ENCODE assay signal across 8 cellular contexts in the genomic region with DNA sequence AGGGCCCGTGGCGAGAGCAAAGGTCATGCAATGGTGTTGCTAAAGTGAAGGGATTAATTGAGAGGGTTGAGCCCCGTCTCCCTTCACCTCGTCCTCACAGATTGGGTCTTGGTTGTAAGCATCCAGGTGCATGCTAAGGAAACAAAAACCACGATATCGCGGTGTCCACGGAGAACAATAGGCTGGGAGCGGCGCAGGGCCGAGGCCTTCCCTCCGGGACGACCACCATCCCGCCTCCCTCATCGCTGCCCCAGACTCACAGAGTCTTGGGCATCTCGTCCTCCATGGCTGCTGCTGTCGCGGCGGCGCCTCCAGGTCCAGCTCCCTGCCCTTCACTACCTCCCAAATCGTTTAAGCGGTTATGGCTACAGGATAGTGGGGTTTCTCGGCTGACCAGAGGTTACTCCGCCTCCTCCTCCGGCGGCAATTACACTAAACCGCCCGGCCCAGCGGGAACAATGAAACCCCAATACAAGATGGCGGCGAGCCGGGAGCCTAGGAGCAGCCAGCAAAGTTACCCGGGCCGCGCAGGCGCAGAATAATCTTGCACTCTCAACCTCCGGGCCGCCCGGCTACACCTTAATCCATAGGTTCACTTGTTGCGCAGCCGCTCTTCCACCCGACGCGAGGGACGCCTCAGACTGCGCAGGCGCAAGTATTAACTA. TPM values are rescaled to one million over a fixed set of nuclear protein-coding genes. Genes with fewer than 3 reads are reported as not detected.
A peak's percentile ranks its signal among the peaks of the same experiment; 100 is the strongest.
DNase-seq lines count a peak whose midpoint lies in the region; ATAC-seq, FAIRE-seq and TF ChIP-seq lines count a peak whose summit lies in the region.

Gene TIA1 (minus strand): TSS at position 484 of the 665 bp plus-strand sequence. CDS start 198 bp downstream, at position 286.

- peak within 1 kb of the TSS; percentile 98 for H3K4me2 ChIP-seq in OCI-LY7 (ENCODE audit: low read length)

- peak within 1 kb of the TSS; percentile 86 for H3K27ac ChIP-seq in OCI-LY7 (ENCODE audit: low read depth, low read length, poor library complexity, severe bottlenecking)

- POLR2A ChIA-PET in OCI-LY7 (lab: Charles Lee), result interaction anchor here (1.2 to 4.0 kb wide), 5 partner anchors 8 to 57 kb away, joined by 3 to 36 read pairs (median 3); partner anchors contain the start of genes C2orf42, PCYOX1 and SNRPG

- H3K9me2 ChIP-seq in OCI-LY7 (ENCODE audit: insufficient read depth, low read length), result no peaks in the 10 kb centered on the region

- peaks cover 50% of the 10 kb centered on the region for H3K79me2 ChIP-seq in OCI-LY7 (ENCODE audit: insufficient read depth, low read depth, low read length)

- ATAC-seq in GM21526 (IDR thresholded peaks at IDR 0.05; ENCODE audit: low FRiP score, unreplicated experiment) (peak; percentile 88), mucosa of descending colon (peak; percentile 99)

- peak within 1 kb of the TSS; percentile 86 for H3K4me3 ChIP-seq in OCI-LY7 (ENCODE audit: low read depth, low read length, poor library complexity, severe bottlenecking)
- peak within 1 kb of the TSS; percentile 98 for H3K4me3 ChIP-seq in epithelial cell of esophagus (ENCODE audit: low read length)
- peak within 1 kb of the TSS; percentile 56 for H3K4me3 ChIP-seq in mucosa of descending colon

- DNase-seq in D721Med (ENCODE audit: insufficient read length, low spot score), result peak; percentile 50
- peak; percentile 90 for DNase-seq in HuH-7.5 (ENCODE audit: low spot score)
- peak; percentile 100 for DNase-seq in OCI-LY7 (ENCODE audit: low spot score)
- DNase-seq in activated T-cell treated with anti-CD3 and anti-CD28 coated beads for 1 hour (ENCODE audit: low read depth), result peak; percentile 99
- peak; percentile 98 for DNase-seq in epithelial cell of esophagus (ENCODE audit: low read depth)
- peak; percentile 98 to 99 (median 99) for DNase-seq in mucosa of descending colon
- peak; percentile 96 for DNase-seq in stimulated activated CD8-positive, alpha-beta memory T cell treated with anti-CD3 and anti-CD28 coated beads, Interleukin-4, amount 100 ng/mL, for 24 hours (ENCODE audit: low read depth)

- TF ChIP-seq CTCF in D721Med (IDR thresholded peaks at IDR 0.05; ENCODE audit: insufficient read depth, missing control alignments), result no peak
- no peak for TF ChIP-seq CTCF in OCI-LY7 (conservative IDR thresholded peaks at IDR 0.05; ENCODE audit: low read length)
- no peak for TF ChIP-seq CTCF in epithelial cell of esophagus (IDR thresholded peaks at IDR 0.05; ENCODE audit: insufficient read depth, low read depth, low read length, missing control alignments)
- TF ChIP-seq CTCF in mucosa of descending colon (IDR thresholded peaks at IDR 0.05), result no peak

- peaks cover 9% of the 10 kb centered on the region for H4K20me1 ChIP-seq in OCI-LY7 (ENCODE audit: insufficient read depth, low read length)

- H3K9me3 ChIP-seq in OCI-LY7 (ENCODE audit: low read length) (no peaks in the 10 kb centered on the region), mucosa of descending colon (no peaks in the 10 kb centered on the region)

- CTCF ChIA-PET in OCI-LY7 (lab: Charles Lee; ENCODE audit: unreplicated experiment), result no interaction called here

- intact Hi-C loops in OCI-LY7 (cut with micrococcal nuclease; ENCODE audit: unreplicated experiment), result loop anchor here (1.0 to 5.0 kb wide), 7 partner anchors 9 to 819 kb away; partner anchors contain the start of genes C2orf42, NAGK, PCBP1 and SNRPG
- intact Hi-C loops in mucosa of descending colon (cut with DNase I, micrococcal nuclease), result no loop called here

- peak within 1 kb of the TSS; percentile 65 for H2AFZ ChIP-seq in OCI-LY7 (ENCODE audit: low read length)

- H3K36me3 ChIP-seq in OCI-LY7 (ENCODE audit: insufficient read depth, low read length) (peaks cover 25% of the 10 kb centered on the region), mucosa of descending colon (ENCODE audit: low read depth) (no peaks in the 10 kb centered on the region)

- H3K4me1 ChIP-seq in OCI-LY7 (ENCODE audit: insufficient read depth, low read length, poor library complexity, severe bottlenecking) (peaks cover 29% of the 10 kb centered on the region), mucosa of descending colon (ENCODE audit: low read depth) (peaks cover 19% of the 10 kb centered on the region)

- BruUV-seq in OCI-LY7 (replicated peaks; lab: Mats Ljungman, UMichigan), result TSS peak; percentile 85

- no peak for FAIRE-seq in D721Med (lab: Jason Lieb, UNC)

RNA-seq across cellular contexts. Expression of gene TIA1, which starts in this region (rescaled TPM):
- 129 and 147 TPM in 2 replicates for total RNA-seq in OCI-LY7 (2014; rRNA removed; shearing (Covaris generic))
- 121 and 129 TPM in 2 replicates for total RNA-seq in OCI-LY7 (2022)
- total RNA-seq in mucosa of descending colon, result 100 to 1,000 TPM in 2 of 3 donors, 10 to 100 TPM in 1; 83.0 to 135 (median 115) TPM

Comparison
In these comparisons a context has a peak if more than half of its experiments do, and no peak if none do; other contexts are left out.
1. Peak in every context shown above with its lines: DNase-seq, ATAC-seq, H3K4me3 ChIP-seq and H3K27ac ChIP-seq.
2. DNase-seq: peak in every context shown above with its lines; median percentile 100 in OCI-LY7; 99 in activated T-cell treated with anti-CD3 and anti-CD28 coated beads for 1 hour; 99 in mucosa of descending colon; 98 in epithelial cell of esophagus; 96 in stimulated activated CD8-positive, alpha-beta memory T cell treated with anti-CD3 and anti-CD28 coated beads, Interleukin-4, amount 100 ng/mL, for 24 hours; 90 in HuH-7.5; 50 in D721Med.